ENCODE assay signal across 20 cellular contexts in the genomic region with DNA sequence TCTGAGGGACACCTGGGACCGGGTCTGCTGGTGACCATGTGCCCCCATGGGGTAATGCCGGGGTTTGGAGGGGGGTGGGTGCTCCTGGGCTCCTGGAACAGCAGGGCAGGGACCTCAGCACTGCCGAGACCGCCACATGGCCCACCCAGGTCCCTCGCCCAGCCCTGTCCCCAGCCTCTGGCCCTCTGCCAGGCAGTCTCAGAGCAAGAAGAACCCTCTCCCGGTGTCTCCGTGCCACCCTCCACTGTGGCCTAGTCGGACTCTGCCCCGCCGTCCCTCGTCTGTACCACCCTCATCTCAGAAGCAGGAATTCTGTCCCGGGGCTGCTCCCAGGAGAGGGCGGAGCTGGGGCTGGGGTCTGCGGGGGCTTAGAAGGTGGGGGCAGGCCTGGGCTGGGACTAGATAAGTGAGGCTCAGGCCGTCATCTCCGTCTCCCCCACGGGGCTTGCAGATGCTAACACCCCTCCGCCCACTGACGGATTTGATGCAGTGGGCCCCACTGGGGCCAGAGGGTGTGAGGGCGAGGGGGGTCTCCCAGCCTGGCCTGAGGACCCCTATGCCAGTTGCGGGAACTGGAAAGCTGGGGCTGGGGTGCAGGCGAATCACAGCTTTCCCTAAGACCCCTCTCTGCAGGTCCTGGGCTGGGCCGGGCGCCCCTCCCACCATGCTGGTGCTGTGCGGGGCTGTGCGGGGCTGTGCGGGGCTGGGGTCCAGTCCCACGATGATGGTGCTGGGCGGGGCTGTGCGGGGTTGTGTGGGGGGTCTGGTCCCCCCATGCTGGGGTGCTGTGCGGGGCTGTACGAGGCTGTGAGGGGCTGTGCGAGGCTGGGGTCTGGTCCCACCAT. TPM values are rescaled to one million over a fixed set of nuclear protein-coding genes. Genes with fewer than 3 reads are reported as not detected.
DNase-seq lines count a peak whose midpoint lies in the region; ATAC-seq and TF ChIP-seq lines count a peak whose summit lies in the region.
"Had no signal": no experiment of that assay in that cellular context is flagged by ENCODE, and none has a peak within 500 bp of the region (broad histone marks: within the 10 kb centered on the region; RNA-seq: fewer than 3 reads in every experiment).

No MANE protein-coding gene starts in this region.

- H3K36me3 Mint-ChIP-seq in activated naive CD4-positive, alpha-beta T cell treated with anti-CD3 and anti-CD28 coated beads for 36 hours (ENCODE audit: low read depth): no peaks in the 10 kb centered on the region
- no peaks in the 10 kb centered on the region for H3K36me3 Mint-ChIP-seq in GM23338 (ENCODE audit: low read depth)
- H3K36me3 Mint-ChIP-seq: IgD-negative memory B cell had no signal

- no peak for TF ChIP-seq POLR2A in GM18505 (IDR thresholded peaks at IDR 0.05; ENCODE audit: borderline replicate concordance, extremely low read depth, insufficient read depth, insufficient read length)

- H4K20me1 ChIP-seq in GM23338 (replicated peaks; ENCODE audit: insufficient read depth): no peaks in the 10 kb centered on the region

- no peak overlapping the region for H3K4me2 ChIP-seq in GM23338

- ATAC-seq in GM23338 (peak; percentile 23; the same call in 2 of the 3 replicates), GM18505 (IDR thresholded peaks at IDR 0.05; ENCODE audit: unreplicated experiment) (no peak)

- H3K4me3 ChIP-seq in GM23338: no peak overlapping the region

- no peak overlapping the region for H3K27ac Mint-ChIP-seq in activated naive CD4-positive, alpha-beta T cell treated with anti-CD3 and anti-CD28 coated beads for 36 hours
- no peak overlapping the region for H3K27ac Mint-ChIP-seq in GM23338
- H3K27ac Mint-ChIP-seq: CD4-positive, alpha-beta T cell had no signal

- intact Hi-C loops in activated naive CD4-positive, alpha-beta T cell treated with anti-CD3 and anti-CD28 coated beads for 36 hours (cut with micrococcal nuclease): no loop called here

- no peak overlapping the region for H2AFZ ChIP-seq in GM23338

- 0 out of 2 replicates have a peak, but pooled peaks cover 3% of the 10 kb centered on the region for H3F3A ChIP-seq in GM23338 (replicated peaks; ENCODE audit: low read depth)

- no peaks in the 10 kb centered on the region for H3K4me1 ChIP-seq in GM23338 (ENCODE audit: insufficient read depth)

- peaks cover 2% of the 10 kb centered on the region for H3K9me3 Mint-ChIP-seq in activated naive CD4-positive, alpha-beta T cell treated with anti-CD3 and anti-CD28 coated beads for 36 hours
- H3K9me3 Mint-ChIP-seq in GM23338: no peaks in the 10 kb centered on the region
- H3K9me3 Mint-ChIP-seq: CD4-positive, alpha-beta T cell; IgD-negative memory B cell had no signal

- no peak overlapping the region for H3K27ac ChIP-seq in GM23338 (ENCODE audit: low read depth)

- in situ Hi-C loops in G401 (cut with HindIII; ENCODE audit: low sequenced_read_pairs): no loop called here

- H3K36me3 ChIP-seq in GM23338 (ENCODE audit: insufficient read depth): no peaks in the 10 kb centered on the region

- peak; percentile 4 for DNase-seq in activated naive CD4-positive, alpha-beta T cell treated with anti-CD3 and anti-CD28 coated beads for 36 hours
- DNase-seq in activated naive CD4-positive, alpha-beta T cell treated with Interleukin-2 at 50 U/mL for 16 hours: no peak
- DNase-seq in GM23338 (ENCODE audit: low spot score) (no peak), ecto neural progenitor cell (ENCODE audit: low spot score) (peak; percentile 44), G401 (ENCODE audit: low spot score) (no peak), NCI-H2107 (lab: John Stamatoyannopoulos, UW) (no peak)
- peak; percentile 14 for DNase-seq in stimulated activated CD8-positive, alpha-beta memory T cell treated with anti-CD3 and anti-CD28 coated beads, Interleukin-4, amount 100 ng/mL, for 48 hours
- DNase-seq: amygdala; DMS79 treated with DMSO at 0.1 percent for 48 hours; mesenchymal stem cell; NCI-H1930; NCI-H446 treated with DMSO at 0.1 percent for 48 hours; stimulated activated CD4-positive, alpha-beta T cell treated with anti-CD3 and anti-CD28 coated beads, Interleukin-12 subunit alpha, Interleukin-12 subunit beta, amount 100 ng/mL, for 4 hours; trophoblast cell had no signal

- no peaks in the 10 kb centered on the region for H3K4me1 Mint-ChIP-seq in activated naive CD4-positive, alpha-beta T cell treated with anti-CD3 and anti-CD28 coated beads for 36 hours (ENCODE audit: low read depth)
- H3K4me1 Mint-ChIP-seq in GM23338: no peaks in the 10 kb centered on the region
- H3K4me1 Mint-ChIP-seq: IgD-negative memory B cell had no signal

- no peak for TF ChIP-seq CTCF in GM23338 (conservative IDR thresholded peaks at IDR 0.05; ENCODE audit: low read depth in 2 of 2)

- no peaks in the 10 kb centered on the region for H3K27me3 Mint-ChIP-seq in activated naive CD4-positive, alpha-beta T cell treated with anti-CD3 and anti-CD28 coated beads for 36 hours (ENCODE audit: low read depth)
- H3K27me3 Mint-ChIP-seq in GM23338 (ENCODE audit: insufficient read depth, low read depth, poor library complexity): no peaks in the 10 kb centered on the region
- H3K27me3 Mint-ChIP-seq: CD4-positive, alpha-beta T cell; IgD-negative memory B cell had no signal

- no peaks in the 10 kb centered on the region for H3K9me2 ChIP-seq in GM23338 (ENCODE audit: insufficient read depth)

- CTCF ChIA-PET in activated naive CD4-positive, alpha-beta T cell treated with anti-CD3 and anti-CD28 coated beads for 36 hours (lab: Charles Lee): no interaction called here

- H3K4me3 Mint-ChIP-seq in activated naive CD4-positive, alpha-beta T cell treated with anti-CD3 and anti-CD28 coated beads for 36 hours: no peak overlapping the region
- H3K4me3 Mint-ChIP-seq in GM23338: no peak overlapping the region
- H3K4me3 Mint-ChIP-seq: CD4-positive, alpha-beta T cell; IgD-negative memory B cell had no signal

- H3K79me2 ChIP-seq in GM23338 (replicated peaks; ENCODE audit: insufficient read depth): no peaks in the 10 kb centered on the region

- no peaks in the 10 kb centered on the region for H3K27me3 ChIP-seq in GM23338 (ENCODE audit: insufficient read depth)

TF ChIP-seq in GM23338, 12 proteins besides CTCF, POLR2A, EP300 and RAD21 (continues in another document):
- no peak for TF ChIP-seq ZNF331 (CRISPR knock-in tag; IDR thresholded peaks at IDR 0.05; ENCODE audit: low read depth)
- TF ChIP-seq STAT1 (IDR thresholded peaks at IDR 0.05; ENCODE audit: unreplicated experiment): no peak
- TF ChIP-seq, protein P1, sequence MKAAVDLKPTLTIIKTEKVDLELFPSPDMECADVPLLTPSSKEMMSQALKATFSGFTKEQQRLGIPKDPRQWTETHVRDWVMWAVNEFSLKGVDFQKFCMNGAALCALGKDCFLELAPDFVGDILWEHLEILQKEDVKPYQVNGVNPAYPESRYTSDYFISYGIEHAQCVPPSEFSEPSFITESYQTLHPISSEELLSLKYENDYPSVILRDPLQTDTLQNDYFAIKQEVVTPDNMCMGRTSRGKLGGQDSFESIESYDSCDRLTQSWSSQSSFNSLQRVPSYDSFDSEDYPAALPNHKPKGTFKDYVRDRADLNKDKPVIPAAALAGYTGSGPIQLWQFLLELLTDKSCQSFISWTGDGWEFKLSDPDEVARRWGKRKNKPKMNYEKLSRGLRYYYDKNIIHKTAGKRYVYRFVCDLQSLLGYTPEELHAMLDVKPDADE (IDR thresholded peaks at IDR 0.05): no peak
- no peak for TF ChIP-seq EZH2 (IDR thresholded peaks at IDR 0.05; ENCODE audit: low read depth, unreplicated experiment)
- no peak for TF ChIP-seq EZH2phosphoT487 (IDR thresholded peaks at IDR 0.05; ENCODE audit: unreplicated experiment)
- no peak for TF ChIP-seq CREB1 (CRISPR knock-in tag; IDR thresholded peaks at IDR 0.05; ENCODE audit: low read depth)

RNA-seq across cellular contexts. Expression of a gene that starts 1.1 kb away (rescaled TPM):
- total RNA-seq in activated naive CD4-positive, alpha-beta T cell treated with anti-CD3 and anti-CD28 coated beads for 36 hours: not detected
- not detected in 2 replicates for total RNA-seq in GM23338 (2014; rRNA removed; shearing (Covaris generic))
- polyA plus RNA-seq in GM23338 (2016; fragmentation: Nextera tagmentation; extraction: Ambion mirVana): not detected in 2 replicates
- not detected in 2 replicates for total RNA-seq in G401 (2014; rRNA removed; shearing (Covaris generic))
- total RNA-seq: CD4-positive, alpha-beta T cell; fibroblast of lung; T-helper 1 cell treated with Interleukin-12 subunit alpha and Interleukin-12 subunit beta and Interleukin-4 antibody, amounts not matched to agents 30 ng/mL and 1 ng/mL, for 36 hours had no signal
- polyA plus RNA-seq: fibroblast of lung, IgD-negative memory B cell, neural cell had no signal

Comparison
In these comparisons a context has a peak if more than half of its experiments do, and no peak if none do; other contexts are left out.
1. DNase-seq: peak in activated naive CD4-positive, alpha-beta T cell treated with anti-CD3 and anti-CD28 coated beads for 36 hours (single experiment), ecto neural progenitor cell (single experiment) and stimulated activated CD8-positive, alpha-beta memory T cell treated with anti-CD3 and anti-CD28 coated beads, Interleukin-4, amount 100 ng/mL, for 48 hours (single experiment); none in activated naive CD4-positive, alpha-beta T cell treated with Interleukin-2 at 50 U/mL for 16 hours (single experiment), GM23338 (single experiment), G401 (single experiment) and NCI-H2107 (single experiment).